Comparison of ENCODE assay signal across 1 cellular context in genomic region chr12:120711411-120711810, GRCh38.
TF ChIP-seq lines count a peak whose summit lies in the region.

No MANE protein-coding gene starts in this region.

TF ChIP-seq in K562, 482 proteins besides CTCF, POLR2A, EP300 and RAD21:
- TF ChIP-seq ZBTB49 (CRISPR knock-in tag; IDR thresholded peaks at IDR 0.05; ENCODE audit: borderline replicate concordance): no peak
- TF ChIP-seq, protein P1, sequence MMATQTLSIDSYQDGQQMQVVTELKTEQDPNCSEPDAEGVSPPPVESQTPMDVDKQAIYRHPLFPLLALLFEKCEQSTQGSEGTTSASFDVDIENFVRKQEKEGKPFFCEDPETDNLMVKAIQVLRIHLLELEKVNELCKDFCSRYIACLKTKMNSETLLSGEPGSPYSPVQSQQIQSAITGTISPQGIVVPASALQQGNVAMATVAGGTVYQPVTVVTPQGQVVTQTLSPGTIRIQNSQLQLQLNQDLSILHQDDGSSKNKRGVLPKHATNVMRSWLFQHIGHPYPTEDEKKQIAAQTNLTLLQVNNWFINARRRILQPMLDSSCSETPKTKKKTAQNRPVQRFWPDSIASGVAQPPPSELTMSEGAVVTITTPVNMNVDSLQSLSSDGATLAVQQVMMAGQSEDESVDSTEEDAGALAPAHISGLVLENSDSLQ (IDR thresholded peaks at IDR 0.05): 0 out of 2 replicates have a peak, but pooled peaks have one; percentile 20
